Comparison of ENCODE assay signal across 1 cellular context in genomic region chr11:67024410-67024809, GRCh38.
TF ChIP-seq lines count a peak whose summit lies in the region.

No MANE protein-coding gene starts in this region.

TF ChIP-seq in HepG2, 621 proteins besides CTCF, POLR2A, EP300 and RAD21:
- TF ChIP-seq NAIF1 (CRISPR knock-in tag; IDR thresholded peaks at IDR 0.05; ENCODE audit: borderline replicate concordance) (no peak), NFRKB (IDR thresholded peaks at IDR 0.05) (no peak), STAT5B (CRISPR knock-in tag; IDR thresholded peaks at IDR 0.05) (no peak), KLF12 (CRISPR knock-in tag; IDR thresholded peaks at IDR 0.05; ENCODE audit: borderline replicate concordance) (no peak), E2F1 (CRISPR knock-in tag; IDR thresholded peaks at IDR 0.05) (no peak), ARNTL (CRISPR knock-in tag; IDR thresholded peaks at IDR 0.05) (no peak), NFE2L2 (IDR thresholded peaks at IDR 0.05; ENCODE audit: low read length) (no peak), RNF2 (conservative IDR thresholded peaks at IDR 0.05; ENCODE audit: low read depth) (no peak), ZNF296 (CRISPR knock-in tag; conservative IDR thresholded peaks at IDR 0.05) (no peak), ZNF121 (CRISPR knock-in tag; IDR thresholded peaks at IDR 0.05) (no peak), ZNF260 (CRISPR knock-in tag; IDR thresholded peaks at IDR 0.05; ENCODE audit: borderline replicate concordance, low read depth) (no peak), ZNF33A (CRISPR knock-in tag; IDR thresholded peaks at IDR 0.05; ENCODE audit: borderline replicate concordance) (no peak)
- TF ChIP-seq, protein P1, sequence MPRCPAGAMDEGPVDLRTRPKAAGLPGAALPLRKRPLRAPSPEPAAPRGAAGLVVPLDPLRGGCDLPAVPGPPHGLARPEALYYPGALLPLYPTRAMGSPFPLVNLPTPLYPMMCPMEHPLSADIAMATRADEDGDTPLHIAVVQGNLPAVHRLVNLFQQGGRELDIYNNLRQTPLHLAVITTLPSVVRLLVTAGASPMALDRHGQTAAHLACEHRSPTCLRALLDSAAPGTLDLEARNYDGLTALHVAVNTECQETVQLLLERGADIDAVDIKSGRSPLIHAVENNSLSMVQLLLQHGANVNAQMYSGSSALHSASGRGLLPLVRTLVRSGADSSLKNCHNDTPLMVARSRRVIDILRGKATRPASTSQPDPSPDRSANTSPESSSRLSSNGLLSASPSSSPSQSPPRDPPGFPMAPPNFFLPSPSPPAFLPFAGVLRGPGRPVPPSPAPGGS (CRISPR knock-in tag; IDR thresholded peaks at IDR 0.05), result no peak
